Comparison of ENCODE assay signal across 17 cellular contexts in the genomic region with DNA sequence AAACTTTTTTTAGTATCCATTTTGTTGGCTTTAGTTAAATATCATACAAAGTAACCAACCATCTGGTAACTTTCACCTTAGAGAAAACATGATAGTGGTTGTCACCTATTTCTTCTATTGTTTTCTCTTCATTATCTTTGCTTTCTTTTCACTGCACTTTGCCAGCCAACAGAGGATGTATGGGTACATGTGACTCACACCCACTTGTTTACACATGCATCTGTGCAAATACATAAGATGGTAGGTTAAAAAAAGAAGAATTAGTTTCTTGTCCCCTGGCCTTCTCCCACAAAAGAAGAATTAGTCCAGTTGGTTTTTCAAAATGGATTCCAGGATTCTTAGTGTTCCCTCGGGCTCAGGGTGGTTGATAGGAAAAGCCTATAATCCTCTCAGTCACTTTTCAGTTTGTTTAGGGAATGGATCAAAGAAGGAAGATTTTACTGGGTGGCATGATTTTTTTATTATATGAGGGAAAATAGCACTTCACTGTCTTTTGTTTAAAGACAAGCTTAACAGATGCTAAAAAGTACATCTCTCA. TPM values are rescaled to one million over a fixed set of nuclear protein-coding genes. Genes with fewer than 3 reads are reported as not detected.
DNase-seq lines count a peak whose midpoint lies in the region; ATAC-seq, FAIRE-seq and TF ChIP-seq lines count a peak whose summit lies in the region.
"Had no signal": no experiment of that assay in that cellular context is flagged by ENCODE, and none has a peak within 500 bp of the region (broad histone marks: within the 10 kb centered on the region; RNA-seq: fewer than 3 reads in every experiment).

No MANE protein-coding gene starts in this region.

- H3K36me3 ChIP-seq in HepG2 (replicated peaks in 1 of 2; ENCODE audit: control insufficient read depth in 1 of 2, insufficient read depth in 2 of 2, low read length in 2 of 2) (no peaks in the 10 kb centered on the region), right lobe of liver (no peaks in the 10 kb centered on the region), smooth muscle cell (ENCODE audit: low read depth) (no peaks in the 10 kb centered on the region)

- H3K4me1 ChIP-seq in HepG2 (ENCODE audit: insufficient read depth, low read length) (no peaks in the 10 kb centered on the region), right lobe of liver (no peaks in the 10 kb centered on the region), smooth muscle cell (ENCODE audit: low read depth) (peaks cover 37% of the 10 kb centered on the region)

- TF ChIP-seq EP300 in HepG2 (IDR thresholded peaks at IDR 0.05; ENCODE audit: low read depth in 2 of 2, low read length in 2 of 2) (no peak), HepG2 (CRISPR knock-in tag; IDR thresholded peaks at IDR 0.05; ENCODE audit: borderline replicate concordance) (no peak)

- 0% methylated on average over 1 of the region's 1 CpG for WGBS in HepG2 (ENCODE audit: low lambda C conversion rate)
- WGBS in right lobe of liver (ENCODE audit: insufficient coverage, low coverage, low lambda C conversion rate, missing lambda C conversion rate), result 60% methylated on average over 1 of the region's 1 CpG
- 14% methylated on average over 1 of the region's 1 CpG for whole genome bisulfite sequencing in smooth muscle cell (ENCODE audit: low lambda C conversion rate)

- POLR2A ChIA-PET in HepG2 (lab: Yijun Ruan, JAX), result no interaction called here

- no peaks in the 10 kb centered on the region for H3K9me3 ChIP-seq in HepG2 (ENCODE audit: low read length)
- no peaks in the 10 kb centered on the region for H3K9me3 ChIP-seq in right lobe of liver
- H3K9me3 ChIP-seq in smooth muscle cell (replicated peaks; ENCODE audit: low read depth), result no peaks in the 10 kb centered on the region

- no peak for ATAC-seq in HepG2
- no peak for ATAC-seq in right lobe of liver
- no peak for ATAC-seq in HG02678 (IDR thresholded peaks at IDR 0.05; ENCODE audit: unreplicated experiment)
- ATAC-seq in HG03025 (IDR thresholded peaks at IDR 0.05; ENCODE audit: low FRiP score, unreplicated experiment), result no peak
- ATAC-seq: left ventricle myocardium superior; naive thymus-derived CD4-positive, alpha-beta T cell had no signal

- H3K79me2 ChIP-seq in HepG2 (ENCODE audit: insufficient read depth, low read length), result no peaks in the 10 kb centered on the region
- no peaks in the 10 kb centered on the region for H3K79me2 ChIP-seq in smooth muscle cell (ENCODE audit: low read depth)

- no peaks in the 10 kb centered on the region for H4K20me1 ChIP-seq in HepG2 (ENCODE audit: insufficient read depth, low read length)
- no peaks in the 10 kb centered on the region for H4K20me1 ChIP-seq in smooth muscle cell (ENCODE audit: low read depth)

- H3K4me3 ChIP-seq in HepG2 (replicated peaks in 1 of 3; ENCODE audit: insufficient read depth in 1 of 3, low read depth in 2 of 3, low read length in 3 of 3) (no peak overlapping the region), right lobe of liver (no peak overlapping the region), smooth muscle cell (no peak overlapping the region)

- H2AFZ ChIP-seq in HepG2 (ENCODE audit: low read length) (no peak overlapping the region), smooth muscle cell (ENCODE audit: low read depth) (no peak overlapping the region)

- in situ Hi-C loops in HepG2 (cut with HindIII; ENCODE audit: extremely low pct_ligation_motif_present, low pct_unique_long_range_greater_than_20kb), result no loop called here

- H3K9ac ChIP-seq in HepG2 (ENCODE audit: insufficient read depth, low read depth, low read length), result no peak overlapping the region
- H3K9ac ChIP-seq in smooth muscle cell (ENCODE audit: low read depth), result peak overlapping the region; percentile 37

- FAIRE-seq in HepG2 (lab: Jason Lieb, UNC), result no peak
- peak; percentile 63 for FAIRE-seq in RCC 7860 (lab: Jason Lieb, UNC)

- H3K4me2 ChIP-seq in HepG2 (ENCODE audit: low read depth, low read length) (no peak overlapping the region), smooth muscle cell (peak overlapping the region; percentile 30)

- no peak for TF ChIP-seq POLR2A in HepG2 (IDR thresholded peaks at IDR 0.05; ENCODE audit: insufficient read depth in 1 of 2, low read depth in 2 of 2, low read length in 2 of 2)
- TF ChIP-seq POLR2A in right lobe of liver (IDR thresholded peaks at IDR 0.05), result no peak

- H3K27me3 ChIP-seq in HepG2 (ENCODE audit: control insufficient read depth in 1 of 2, insufficient read depth in 2 of 2, low read length in 2 of 2), result no peaks in the 10 kb centered on the region; a peak in 1 of 5 replicates
- H3K27me3 ChIP-seq in right lobe of liver, result no peaks in the 10 kb centered on the region
- H3K27me3 ChIP-seq in smooth muscle cell (ENCODE audit: low read depth), result no peaks in the 10 kb centered on the region

- intact Hi-C loops in HepG2 (cut with micrococcal nuclease; ENCODE audit: unreplicated experiment) (no loop called here), right lobe of liver (cut with DNase I) (no loop called here)

- CTCF ChIA-PET in HepG2 (lab: Yijun Ruan, JAX; ENCODE audit: low intra/inter-chr PET ratio, low total read pairs), result no interaction called here

- DNase-seq in HepG2 (ENCODE audit: low spot score), result peak; percentile 13
- no peak for DNase-seq in right lobe of liver
- peak; percentile 18 for DNase-seq in RCC 7860 (ENCODE audit: low spot score)
- DNase-seq in epithelial cell of prostate (ENCODE audit: low read depth, low spot score), result peak; percentile 36
- DNase-seq in smooth muscle cell (lab: John Stamatoyannopoulos, UW; ENCODE audit: unreplicated experiment), result no peak
- DNase-seq in Kasumi-1 (lab: John Stamatoyannopoulos, UW), result no peak
- DNase-seq: activated CD4-positive, alpha-beta T cell treated with anti-CD3 and anti-CD28 coated beads for 48 hours; GF-D8; left ventricle myocardium superior; naive thymus-derived CD4-positive, alpha-beta T cell; NCI-H187; NCI-H526; SHP77; T1000 had no signal

- no TSS peak for BruUV-seq in HepG2 (replicated peaks; lab: Mats Ljungman, UMichigan)

- TF ChIP-seq CTCF in HepG2 (CRISPR knock-in tag; IDR thresholded peaks at IDR 0.05) (no peak), right lobe of liver (IDR thresholded peaks at IDR 0.05) (no peak), smooth muscle cell (IDR thresholded peaks at IDR 0.05; ENCODE audit: borderline replicate concordance, insufficient read depth, poor library complexity, severe bottlenecking) (no peak)

- H3F3A ChIP-seq in smooth muscle cell (ENCODE audit: low read depth), result peaks cover 26% of the 10 kb centered on the region

- H3K27ac ChIP-seq in HepG2 (ENCODE audit: extremely low read length, insufficient read depth, low read length) (no peak overlapping the region), right lobe of liver (no peak overlapping the region), epithelial cell of prostate (peak overlapping the region; percentile 94), smooth muscle cell (ENCODE audit: low read depth) (peak overlapping the region; percentile 98)

- TF ChIP-seq RAD21 in HepG2 (CRISPR knock-in tag; IDR thresholded peaks at IDR 0.05), result no peak

TF ChIP-seq in HepG2, 621 proteins besides CTCF, POLR2A, EP300 and RAD21:
- no peak for TF ChIP-seq SSRP1 (CRISPR knock-in tag; IDR thresholded peaks at IDR 0.05)
- no peak for TF ChIP-seq SOX6 (IDR thresholded peaks at IDR 0.05)
- TF ChIP-seq SOX6 (CRISPR knock-in tag; IDR thresholded peaks at IDR 0.05), result peak; percentile 27; the same call in 1 of the 2 replicates
- no peak for TF ChIP-seq PHF21A (CRISPR knock-in tag; IDR thresholded peaks at IDR 0.05)
- no peak for TF ChIP-seq POGZ (CRISPR knock-in tag; IDR thresholded peaks at IDR 0.05)
- peak; percentile 45; the same call in 1 of the 2 replicates for TF ChIP-seq FOSL2 (CRISPR knock-in tag; IDR thresholded peaks at IDR 0.05)
- TF ChIP-seq SOX13 (IDR thresholded peaks at IDR 0.05), result no peak
- peak in 1 of 2 experiments; percentile 59; a peak in 2 of 4 replicates for TF ChIP-seq SOX13 (CRISPR knock-in tag; conservative IDR thresholded peaks at IDR 0.05 in 1 of 2, IDR thresholded peaks at IDR 0.05 in 1 of 2)
- TF ChIP-seq SOX5 (CRISPR knock-in tag; IDR thresholded peaks at IDR 0.05; ENCODE audit: borderline replicate concordance), result peak; percentile 72
- TF ChIP-seq FOXA1 (IDR thresholded peaks at IDR 0.05), result no peak
- TF ChIP-seq FOXA1 (CRISPR knock-in tag; IDR thresholded peaks at IDR 0.05), result peak; percentile 65
- peak; percentile 78 for TF ChIP-seq FOXA3 (CRISPR knock-in tag; IDR thresholded peaks at IDR 0.05)
- no peak for TF ChIP-seq RBAK (CRISPR knock-in tag; IDR thresholded peaks at IDR 0.05)
- no peak for TF ChIP-seq ZNF605 (CRISPR knock-in tag; IDR thresholded peaks at IDR 0.05)
- TF ChIP-seq ZNF138 (CRISPR knock-in tag; IDR thresholded peaks at IDR 0.05; ENCODE audit: low read depth), result no peak

RNA-seq across cellular contexts. Expression of a gene that starts 46.6 kb away (rescaled TPM):
- total RNA-seq in HepG2 (2016; rRNA removed; fragmentation: Illumina TruSeq; extraction: Trizol) (not detected in 2 replicates), right lobe of liver (not detected), smooth muscle cell (0.40 and 2.2 TPM in 2 replicates)
- not detected in 2 replicates for total RNA-seq in HepG2 (2016; cell fraction: cytosol; rRNA removed; fragmentation: Illumina TruSeq; extraction: Trizol; ENCODE audit: low read depth)
- not detected in 2 replicates for total RNA-seq in HepG2 (2016; cell fraction: insoluble cytoplasmic fraction; rRNA removed; fragmentation: Illumina TruSeq; extraction: Trizol)
- total RNA-seq in HepG2 (2016; cell fraction: membrane; rRNA removed; fragmentation: Illumina TruSeq; extraction: Trizol), result not detected in 2 replicates
- total RNA-seq in HepG2 (2016; cell fraction: nucleus; rRNA removed; fragmentation: Illumina TruSeq; extraction: Trizol), result not detected in 2 replicates
- polyA plus RNA-seq in HepG2 (2011; rRNA removed) (not detected in 2 replicates), smooth muscle cell (0.93 and 1.8 TPM in 2 replicates)
- polyA plus RNA-seq in HepG2 (2011; cell fraction: cytosol; rRNA removed), result not detected in 2 replicates
- polyA plus RNA-seq in HepG2 (2011; cell fraction: nucleus; rRNA removed), result not detected in 2 replicates
- not detected in 2 replicates for polyA plus RNA-seq in HepG2 (2012)
- not detected in 2 replicates for polyA plus RNA-seq in HepG2 (2016; cell fraction: cytosol; fragmentation: Illumina TruSeq; extraction: Trizol; ENCODE audit: low read depth)
- polyA plus RNA-seq in HepG2 (2016; cell fraction: insoluble cytoplasmic fraction; fragmentation: Illumina TruSeq; extraction: Trizol; ENCODE audit: low read depth), result not detected in 2 replicates
- polyA plus RNA-seq in HepG2 (2016; cell fraction: membrane; fragmentation: Illumina TruSeq; extraction: Trizol; ENCODE audit: low read depth), result not detected in 2 replicates
- not detected in 2 replicates for polyA plus RNA-seq in HepG2 (2016; cell fraction: nucleus; fragmentation: Illumina TruSeq; extraction: Trizol; ENCODE audit: insufficient read depth, low read depth)
- polyA minus RNA-seq in HepG2 (2011; rRNA and poly(A)+ RNA removed; ENCODE audit: low replicate concordance), result not detected in 2 replicates
- polyA minus RNA-seq in HepG2 (2011; cell fraction: cytosol; rRNA and poly(A)+ RNA removed), result not detected in 2 replicates
- polyA minus RNA-seq in HepG2 (2011; cell fraction: nucleus; rRNA and poly(A)+ RNA removed), result not detected in 2 replicates
- total RNA-seq: HT-29; naive thymus-derived CD4-positive, alpha-beta T cell had no signal
- polyA plus RNA-seq: naive thymus-derived CD4-positive, alpha-beta T cell had no signal

Comparison
In these comparisons a context has a peak if more than half of its experiments do, and no peak if none do; other contexts are left out.
1. DNase-seq: peak in HepG2 (single experiment), RCC 7860 (single experiment) and epithelial cell of prostate (single experiment); none in right lobe of liver (0 of 3), smooth muscle cell (single experiment) and Kasumi-1 (0 of 2).
2. H3K27ac ChIP-seq: peak in epithelial cell of prostate (single experiment) and smooth muscle cell (single experiment); none in HepG2 (single experiment) and right lobe of liver (0 of 3).